In the genomic region with DNA sequence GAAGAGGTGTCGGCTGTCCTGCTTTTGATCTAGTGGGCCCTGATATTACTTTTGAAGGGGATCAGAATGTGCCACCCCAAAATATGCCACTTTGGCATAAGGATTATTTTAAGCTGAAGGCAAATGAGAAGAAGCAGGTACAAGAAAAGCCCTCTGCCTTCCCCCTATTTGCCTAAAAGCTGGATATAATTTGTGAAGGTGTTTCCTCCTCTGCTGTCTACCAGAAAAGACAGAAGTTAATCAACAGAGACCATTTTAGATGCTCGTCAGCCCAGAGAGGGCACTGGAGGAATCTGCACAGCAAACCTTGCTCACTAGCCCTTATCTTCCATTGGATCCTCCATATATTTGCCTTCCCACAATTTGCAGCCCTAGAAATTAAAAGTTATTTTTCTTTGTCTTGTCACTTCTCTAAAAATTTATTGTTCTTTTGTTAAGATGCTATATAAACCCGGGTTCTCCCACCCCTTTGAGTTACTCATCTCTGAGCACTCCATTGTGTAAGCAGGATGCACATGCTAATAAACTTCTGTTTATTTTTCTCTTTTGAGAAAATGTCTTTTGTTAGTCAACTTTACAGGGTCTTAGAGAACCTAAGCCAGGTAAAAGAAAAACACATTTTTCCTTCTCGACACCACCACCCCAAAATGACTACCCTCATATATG, we compare ENCODE assay signal across 20 cellular contexts.
"Had no signal": no experiment of that assay in that cellular context is flagged by ENCODE, and none has a peak within 500 bp of the region (broad histone marks: within the 10 kb centered on the region; RNA-seq: fewer than 3 reads in every experiment).

No MANE protein-coding gene starts in this region.

- H3K4me3 Mint-ChIP-seq: activated CD8-positive, alpha-beta T cell treated with anti-CD3 and anti-CD28 coated beads for 36 hours; activated naive CD4-positive, alpha-beta T cell treated with anti-CD3 and anti-CD28 coated beads, Interleukin-2, amount 50 U/mL, for 24 hours; activated T-cell treated with anti-CD3 and anti-CD28 coated beads, Interleukin-2, amount 50 U/mL, for 4 hours; immature natural killer cell; nephron progenitor cell; stimulated activated naive CD8-positive, alpha-beta T cell treated with anti-CD3 and anti-CD28 coated beads, Interleukin-15, Interleukin-2, amounts not matched to agents 100 ng/mL and 50 ng/mL, for 24 hours; WTC11 had no signal

- DNase-seq: activated CD4-positive, alpha-beta T cell treated with anti-CD3 and anti-CD28 coated beads for 48 hours; activated CD8-positive, alpha-beta T cell treated with anti-CD3 and anti-CD28 coated beads for 36 hours; activated effector memory CD4-positive, alpha-beta T cell treated with anti-CD3 and anti-CD28 coated beads, Interleukin-2, amount 50 U/mL, for 16 hours; activated T-cell treated with anti-CD3 and anti-CD28 coated beads, Interleukin-2, amount 50 U/mL, for 4 hours; adrenal gland; dorsolateral prefrontal cortex; immature natural killer cell; nephron progenitor cell; right cardiac atrium; small intestine; stimulated activated CD4-positive, alpha-beta T cell treated with anti-CD3 and anti-CD28 coated beads, Interleukin-4, amount 100 ng/mL, for 24 hours; T-helper 2 cell; upper lobe of left lung had no signal

- H3K9me3 Mint-ChIP-seq: activated CD8-positive, alpha-beta T cell treated with anti-CD3 and anti-CD28 coated beads for 36 hours; activated naive CD4-positive, alpha-beta T cell treated with anti-CD3 and anti-CD28 coated beads, Interleukin-2, amount 50 U/mL, for 24 hours; activated T-cell treated with anti-CD3 and anti-CD28 coated beads, Interleukin-2, amount 50 U/mL, for 4 hours; immature natural killer cell; nephron progenitor cell had no signal

- H3K4me3 ChIP-seq: adrenal gland, cardiac muscle cell, dorsolateral prefrontal cortex, prostate gland, suprapubic skin, upper lobe of left lung had no signal

- H3K4me1 ChIP-seq: adrenal gland had no signal

- ATAC-seq: activated CD8-positive, alpha-beta T cell treated with anti-CD3 and anti-CD28 coated beads for 36 hours; activated T-cell treated with anti-CD3 and anti-CD28 coated beads, Interleukin-2, amount 50 U/mL, for 4 hours; esophagus mucosa; right cardiac atrium; WTC11 had no signal

- H3K4me1 Mint-ChIP-seq: immature natural killer cell had no signal

- H3K27me3 ChIP-seq: adrenal gland, cardiac muscle cell, dorsolateral prefrontal cortex, suprapubic skin, upper lobe of left lung had no signal

- H3K27ac Mint-ChIP-seq: activated CD8-positive, alpha-beta T cell treated with anti-CD3 and anti-CD28 coated beads for 36 hours; activated naive CD4-positive, alpha-beta T cell treated with anti-CD3 and anti-CD28 coated beads, Interleukin-2, amount 50 U/mL, for 24 hours; immature natural killer cell; nephron progenitor cell; stimulated activated naive CD8-positive, alpha-beta T cell treated with anti-CD3 and anti-CD28 coated beads, Interleukin-15, Interleukin-2, amounts not matched to agents 100 ng/mL and 50 ng/mL, for 24 hours; WTC11 had no signal

- H3K27me3 Mint-ChIP-seq: activated CD8-positive, alpha-beta T cell treated with anti-CD3 and anti-CD28 coated beads for 36 hours; activated naive CD4-positive, alpha-beta T cell treated with anti-CD3 and anti-CD28 coated beads, Interleukin-2, amount 50 U/mL, for 24 hours; stimulated activated naive CD8-positive, alpha-beta T cell treated with anti-CD3 and anti-CD28 coated beads, Interleukin-15, Interleukin-2, amounts not matched to agents 100 ng/mL and 50 ng/mL, for 24 hours had no signal

- H3K9me3 ChIP-seq: adrenal gland, prostate gland, suprapubic skin, upper lobe of left lung had no signal

- H3K36me3 Mint-ChIP-seq: activated naive CD4-positive, alpha-beta T cell treated with anti-CD3 and anti-CD28 coated beads, Interleukin-2, amount 50 U/mL, for 24 hours; immature natural killer cell; WTC11 had no signal

- H3K27ac ChIP-seq: adrenal gland, cardiac muscle cell, dorsolateral prefrontal cortex, prostate gland, suprapubic skin, upper lobe of left lung had no signal

- H3K36me3 ChIP-seq: adrenal gland, cardiac muscle cell, prostate gland, suprapubic skin, upper lobe of left lung had no signal
